1 cellular context compared by ENCODE assay signal in genomic region chr7:149090397-149091195, GRCh38.
TF ChIP-seq lines count a peak whose summit lies in the region.

TSS of gene ZNF786 (minus strand) at chr7:149090718. CDS start at chr7:149090640, 78 bp downstream.

TF ChIP-seq in K562, 482 proteins besides CTCF, POLR2A, EP300 and RAD21 (continued from another document and continues in another):
- TF ChIP-seq BRF2 (IDR thresholded peaks at IDR 0.05; ENCODE audit: borderline replicate concordance, insufficient read depth, insufficient read length): no peak
- no peak for TF ChIP-seq POLR2AphosphoS2 (IDR thresholded peaks at IDR 0.05; ENCODE audit: low read length)
- peak; percentile 80 to 81 for TF ChIP-seq NRF1 (conservative IDR thresholded peaks at IDR 0.05 in 1 of 2, IDR thresholded peaks at IDR 0.05 in 1 of 2)
- no peak for TF ChIP-seq MCM2 (IDR thresholded peaks at IDR 0.05; ENCODE audit: low read depth)
- TF ChIP-seq ZFP36 (IDR thresholded peaks at IDR 0.05; ENCODE audit: low read depth, low read length, partially characterized antibody): no peak
- TF ChIP-seq, protein P1, sequence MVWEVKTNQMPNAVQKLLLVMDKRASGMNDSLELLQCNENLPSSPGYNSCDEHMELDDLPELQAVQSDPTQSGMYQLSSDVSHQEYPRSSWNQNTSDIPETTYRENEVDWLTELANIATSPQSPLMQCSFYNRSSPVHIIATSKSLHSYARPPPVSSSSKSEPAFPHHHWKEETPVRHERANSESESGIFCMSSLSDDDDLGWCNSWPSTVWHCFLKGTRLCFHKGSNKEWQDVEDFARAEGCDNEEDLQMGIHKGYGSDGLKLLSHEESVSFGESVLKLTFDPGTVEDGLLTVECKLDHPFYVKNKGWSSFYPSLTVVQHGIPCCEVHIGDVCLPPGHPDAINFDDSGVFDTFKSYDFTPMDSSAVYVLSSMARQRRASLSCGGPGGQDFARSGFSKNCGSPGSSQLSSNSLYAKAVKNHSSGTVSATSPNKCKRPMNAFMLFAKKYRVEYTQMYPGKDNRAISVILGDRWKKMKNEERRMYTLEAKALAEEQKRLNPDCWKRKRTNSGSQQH (CRISPR knock-in tag; IDR thresholded peaks at IDR 0.05): no peak
- TF ChIP-seq DDX20 (tag; IDR thresholded peaks at IDR 0.05; ENCODE audit: low read depth): no peak
- TF ChIP-seq CHD4 (IDR thresholded peaks at IDR 0.05; ENCODE audit: insufficient read depth, insufficient replicate concordance, low read depth, low read length, poor library complexity, severe bottlenecking): peak; percentile 57
- TF ChIP-seq, protein P2, sequence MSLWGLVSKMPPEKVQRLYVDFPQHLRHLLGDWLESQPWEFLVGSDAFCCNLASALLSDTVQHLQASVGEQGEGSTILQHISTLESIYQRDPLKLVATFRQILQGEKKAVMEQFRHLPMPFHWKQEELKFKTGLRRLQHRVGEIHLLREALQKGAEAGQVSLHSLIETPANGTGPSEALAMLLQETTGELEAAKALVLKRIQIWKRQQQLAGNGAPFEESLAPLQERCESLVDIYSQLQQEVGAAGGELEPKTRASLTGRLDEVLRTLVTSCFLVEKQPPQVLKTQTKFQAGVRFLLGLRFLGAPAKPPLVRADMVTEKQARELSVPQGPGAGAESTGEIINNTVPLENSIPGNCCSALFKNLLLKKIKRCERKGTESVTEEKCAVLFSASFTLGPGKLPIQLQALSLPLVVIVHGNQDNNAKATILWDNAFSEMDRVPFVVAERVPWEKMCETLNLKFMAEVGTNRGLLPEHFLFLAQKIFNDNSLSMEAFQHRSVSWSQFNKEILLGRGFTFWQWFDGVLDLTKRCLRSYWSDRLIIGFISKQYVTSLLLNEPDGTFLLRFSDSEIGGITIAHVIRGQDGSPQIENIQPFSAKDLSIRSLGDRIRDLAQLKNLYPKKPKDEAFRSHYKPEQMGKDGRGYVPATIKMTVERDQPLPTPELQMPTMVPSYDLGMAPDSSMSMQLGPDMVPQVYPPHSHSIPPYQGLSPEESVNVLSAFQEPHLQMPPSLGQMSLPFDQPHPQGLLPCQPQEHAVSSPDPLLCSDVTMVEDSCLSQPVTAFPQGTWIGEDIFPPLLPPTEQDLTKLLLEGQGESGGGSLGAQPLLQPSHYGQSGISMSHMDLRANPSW (CRISPR knock-in tag; IDR thresholded peaks at IDR 0.05): no peak; the same call in 1 of the 2 replicates
- no peak for TF ChIP-seq SIRT6 (IDR thresholded peaks at IDR 0.05; ENCODE audit: low read depth, low read length)
- TF ChIP-seq KLF10 (CRISPR knock-in tag; IDR thresholded peaks at IDR 0.05): no peak
- TF ChIP-seq ATF1 (CRISPR knock-in tag; IDR thresholded peaks at IDR 0.05): no peak; the same call in 1 of the 2 replicates
- TF ChIP-seq ATF1 (tag; IDR thresholded peaks at IDR 0.05): peak; percentile 85
- peak; percentile 95 for TF ChIP-seq U2AF1 (optimal IDR thresholded peaks at IDR 0.05; ENCODE audit: low read depth, low read length)
- TF ChIP-seq ZBTB2 (IDR thresholded peaks at IDR 0.05): peak; percentile 84
- TF ChIP-seq ZNF586 (CRISPR knock-in tag; conservative IDR thresholded peaks at IDR 0.05): no peak
- peak; percentile 82 for TF ChIP-seq GABPB1 (CRISPR knock-in tag; IDR thresholded peaks at IDR 0.05)
- TF ChIP-seq ZNF133 (CRISPR knock-in tag; IDR thresholded peaks at IDR 0.05): 0 out of 2 replicates have a peak, but pooled peaks have one; percentile 13
- no peak for TF ChIP-seq RAD51 (IDR thresholded peaks at IDR 0.05; ENCODE audit: borderline replicate concordance, low read depth)
- TF ChIP-seq ZNF766 (CRISPR knock-in tag; conservative IDR thresholded peaks at IDR 0.05): 0 out of 2 replicates have a peak, but pooled peaks have one; percentile 44
- TF ChIP-seq CCNT2 (IDR thresholded peaks at IDR 0.05; ENCODE audit: borderline replicate concordance, extremely low read depth, insufficient read length, low read depth, low read length): peak; percentile 96
- TF ChIP-seq MEIS2 (IDR thresholded peaks at IDR 0.05; ENCODE audit: partially characterized antibody): no peak
- no peak for TF ChIP-seq HDAC6 (IDR thresholded peaks at IDR 0.05; ENCODE audit: low read depth, low read length)
- TF ChIP-seq ZNF12 (CRISPR knock-in tag; IDR thresholded peaks at IDR 0.05): no peak
- TF ChIP-seq FOXP1 (CRISPR knock-in tag; IDR thresholded peaks at IDR 0.05): peak; percentile 80; the same call in 1 of the 2 replicates
- TF ChIP-seq SMARCA4 (IDR thresholded peaks at IDR 0.05): no peak
- no peak for TF ChIP-seq ZZZ3 (IDR thresholded peaks at IDR 0.05)
- TF ChIP-seq ZNF217 (CRISPR knock-in tag; IDR thresholded peaks at IDR 0.05): no peak
- no peak for TF ChIP-seq HMG20B (CRISPR knock-in tag; IDR thresholded peaks at IDR 0.05)
- TF ChIP-seq CTCFL (IDR thresholded peaks at IDR 0.05; ENCODE audit: borderline replicate concordance, insufficient read depth, low read depth, low read length, poor library complexity, severe bottlenecking): peak; percentile 93
- no peak for TF ChIP-seq BMI1 (IDR thresholded peaks at IDR 0.05; ENCODE audit: low read length)
- TF ChIP-seq, protein P3, sequence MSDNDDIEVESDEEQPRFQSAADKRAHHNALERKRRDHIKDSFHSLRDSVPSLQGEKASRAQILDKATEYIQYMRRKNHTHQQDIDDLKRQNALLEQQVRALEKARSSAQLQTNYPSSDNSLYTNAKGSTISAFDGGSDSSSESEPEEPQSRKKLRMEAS (CRISPR knock-in tag; IDR thresholded peaks at IDR 0.05): peak; percentile 79
- TF ChIP-seq RBM14 (IDR thresholded peaks at IDR 0.05; ENCODE audit: borderline replicate concordance, insufficient read depth, low read depth, low read length): 0 out of 2 replicates have a peak, but pooled peaks have one; percentile 88
- TF ChIP-seq, protein P4, sequence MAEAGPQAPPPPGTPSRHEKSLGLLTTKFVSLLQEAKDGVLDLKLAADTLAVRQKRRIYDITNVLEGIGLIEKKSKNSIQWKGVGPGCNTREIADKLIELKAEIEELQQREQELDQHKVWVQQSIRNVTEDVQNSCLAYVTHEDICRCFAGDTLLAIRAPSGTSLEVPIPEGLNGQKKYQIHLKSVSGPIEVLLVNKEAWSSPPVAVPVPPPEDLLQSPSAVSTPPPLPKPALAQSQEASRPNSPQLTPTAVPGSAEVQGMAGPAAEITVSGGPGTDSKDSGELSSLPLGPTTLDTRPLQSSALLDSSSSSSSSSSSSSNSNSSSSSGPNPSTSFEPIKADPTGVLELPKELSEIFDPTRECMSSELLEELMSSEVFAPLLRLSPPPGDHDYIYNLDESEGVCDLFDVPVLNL (CRISPR knock-in tag; IDR thresholded peaks at IDR 0.05; ENCODE audit: low read depth): no peak
- TF ChIP-seq CC2D1A (IDR thresholded peaks at IDR 0.05): peak; percentile 10; the same call in 1 of the 2 replicates
- TF ChIP-seq SRSF9 (IDR thresholded peaks at IDR 0.05; ENCODE audit: borderline replicate concordance, low read depth, low read length): no peak
- TF ChIP-seq ZBTB40 (IDR thresholded peaks at IDR 0.05): peak; percentile 65
- no peak for TF ChIP-seq ZBTB40 (CRISPR knock-in tag; IDR thresholded peaks at IDR 0.05)
- TF ChIP-seq MAFK (IDR thresholded peaks at IDR 0.05; ENCODE audit: low read length): no peak
- TF ChIP-seq ETV1 (tag; conservative IDR thresholded peaks at IDR 0.05; ENCODE audit: low read depth): 0 out of 2 replicates have a peak, but pooled peaks have one; percentile 33
- TF ChIP-seq NONO (IDR thresholded peaks at IDR 0.05; ENCODE audit: low read depth in 2 of 2, low read length in 1 of 2): peak; percentile 92 to 96
- TF ChIP-seq EP400 (IDR thresholded peaks at IDR 0.05): peak; percentile 78; the same call in 1 of the 2 replicates
- no peak for TF ChIP-seq IRF2 (CRISPR knock-in tag; IDR thresholded peaks at IDR 0.05)
